19 cellular contexts compared by ENCODE assay signal in genomic region chr19:16797876-16798275, GRCh38.
"Had no signal": no experiment of that assay in that cellular context is flagged by ENCODE, and none has a peak within 500 bp of the region (broad histone marks: within the 10 kb centered on the region; RNA-seq: fewer than 3 reads in every experiment).

No MANE protein-coding gene starts in this region.

- DNase-seq: cortex of kidney; dorsolateral prefrontal cortex; effector CD8-positive, alpha-beta T cell; gastrocnemius medialis; islet precursor cell; mammary epithelial cell; naive thymus-derived CD4-positive, alpha-beta T cell; nephron progenitor cell; sigmoid colon; stimulated activated naive CD4-positive, alpha-beta T cell; stomach; substantia nigra; transverse colon had no signal

- H3K4me1 ChIP-seq: esophagus muscularis mucosa, gastrocnemius medialis, right atrium auricular region, sigmoid colon, stomach, transverse colon had no signal

- H3K27ac ChIP-seq: dorsolateral prefrontal cortex, epithelial cell of prostate, esophagus muscularis mucosa, gastrocnemius medialis, right atrium auricular region, sigmoid colon, skin epidermis, stomach, thoracic aorta, transverse colon had no signal

- H3K27me3 ChIP-seq: dorsolateral prefrontal cortex, esophagus muscularis mucosa, gastrocnemius medialis, right atrium auricular region, sigmoid colon, stomach, transverse colon had no signal

- H3K27ac Mint-ChIP-seq: naive thymus-derived CD4-positive, alpha-beta T cell; nephron progenitor cell had no signal

- H3K36me3 ChIP-seq: esophagus muscularis mucosa, gastrocnemius medialis, right atrium auricular region, sigmoid colon, stomach, thoracic aorta, transverse colon had no signal

- H3K4me3 Mint-ChIP-seq: naive thymus-derived CD4-positive, alpha-beta T cell; nephron progenitor cell had no signal

- H3K9me3 ChIP-seq: esophagus muscularis mucosa, gastrocnemius medialis, sigmoid colon, thoracic aorta, transverse colon had no signal

- H3K27me3 Mint-ChIP-seq: naive thymus-derived CD4-positive, alpha-beta T cell had no signal

- H3K4me3 ChIP-seq: dorsolateral prefrontal cortex, esophagus muscularis mucosa, gastrocnemius medialis, right atrium auricular region, sigmoid colon, skin epidermis, stomach, thoracic aorta, transverse colon had no signal

- ATAC-seq: gastrocnemius medialis; left lobe of liver; naive thymus-derived CD4-positive, alpha-beta T cell had no signal
